ENCODE assay signal across 23 cellular contexts in the genomic region with DNA sequence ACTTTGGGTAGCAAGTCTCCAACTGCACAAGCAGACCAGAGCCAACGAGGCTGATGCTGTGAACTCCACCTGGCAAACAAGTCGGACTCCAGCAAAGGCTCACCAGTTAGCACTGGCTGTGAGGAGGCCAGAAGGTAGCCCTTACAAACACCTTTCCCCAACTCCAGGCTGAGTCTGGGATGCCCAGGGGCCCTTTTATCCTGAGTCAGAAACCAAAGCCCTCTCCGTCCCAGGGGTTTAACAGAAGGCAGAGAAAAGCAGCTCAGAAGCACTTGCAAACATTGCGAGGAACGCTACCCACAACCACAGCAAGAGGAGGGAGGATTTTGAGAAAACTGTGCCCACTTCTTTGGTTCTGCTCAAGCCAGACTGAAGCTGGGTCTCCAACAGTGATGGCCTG. TPM values are rescaled to one million over a fixed set of nuclear protein-coding genes. Genes with fewer than 3 reads are reported as not detected.
DNase-seq lines count a peak whose midpoint lies in the region; ATAC-seq and TF ChIP-seq lines count a peak whose summit lies in the region.
"Had no signal": no experiment of that assay in that cellular context is flagged by ENCODE, and none has a peak within 500 bp of the region (broad histone marks: within the 10 kb centered on the region; RNA-seq: fewer than 3 reads in every experiment).

No MANE protein-coding gene starts in this region.

- WGBS in upper lobe of left lung, 2 donors, result 88 to 90% methylated on average over 3 to 5 of the region's 5 CpGs

- ATAC-seq in left cardiac atrium, result no peak
- no peak for ATAC-seq in Right ventricle myocardium inferior
- ATAC-seq in left ventricle myocardium superior, result no peak
- no peak for ATAC-seq in upper lobe of left lung (ENCODE audit: low FRiP score in 2 of 2)
- ATAC-seq in HG02840 (IDR thresholded peaks at IDR 0.05; ENCODE audit: low FRiP score, unreplicated experiment), result no peak
- ATAC-seq: HepG2 had no signal

- no peak for TF ChIP-seq POLR2A in upper lobe of left lung (IDR thresholded peaks at IDR 0.05)

- H3K27ac ChIP-seq in osteoblast (ENCODE audit: low read depth, low read length) (no peak overlapping the region), upper lobe of left lung (peak overlapping the region in 3 of 4 donors; percentile 37 to 50 (median 46))
- H3K27ac ChIP-seq: C4-2B, SJCRH30, thoracic aorta had no signal

- intact Hi-C loops in left cardiac atrium (cut with DNase I), result no loop called here
- intact Hi-C loops in Right ventricle myocardium inferior (cut with DNase I), result no loop called here
- intact Hi-C loops in left ventricle myocardium superior (cut with micrococcal nuclease), result no loop called here

- peaks cover 32% of the 10 kb centered on the region for H3K4me1 ChIP-seq in osteoblast (ENCODE audit: insufficient read depth, low read length)
- peaks cover 25 to 56% (median 44%) of the 10 kb centered on the region in 4 donors for H3K4me1 ChIP-seq in upper lobe of left lung

- H3K36me3 ChIP-seq in osteoblast (ENCODE audit: insufficient read depth, low read length) (peaks cover 2% of the 10 kb centered on the region), upper lobe of left lung (no peaks in the 10 kb centered on the region)
- H3K36me3 ChIP-seq: SJCRH30, thoracic aorta had no signal

- no peak overlapping the region for H3K4me3 ChIP-seq in osteoblast (ENCODE audit: insufficient read depth, low read length)
- no peak overlapping the region for H3K4me3 ChIP-seq in upper lobe of left lung
- H3K4me3 ChIP-seq: SJCRH30, thoracic aorta had no signal

- TF ChIP-seq CTCF in osteoblast (IDR thresholded peaks at IDR 0.05; ENCODE audit: extremely low read depth, low read depth, low read length) (no peak), upper lobe of left lung (IDR thresholded peaks at IDR 0.05) (no peak)

- DNase-seq in left cardiac atrium (peak; percentile 7), Right ventricle myocardium inferior (ENCODE audit: missing footprints) (no peak), left ventricle myocardium superior (peak; percentile 15), osteoblast (ENCODE audit: insufficient read length, low spot score, missing footprints) (peak; percentile 51), upper lobe of left lung (no peak), SW480 (ENCODE audit: low spot score) (no peak), NCI-H1436 (lab: John Stamatoyannopoulos, UW) (no peak)
- DNase-seq: ACHN; activated CD4-positive, alpha-beta T cell treated with anti-CD3 and anti-CD28 coated beads, Interleukin-2, amount 50 U/mL, for 48 hours; activated gamma-delta T cell; activated T-cell treated with anti-CD3 and anti-CD28 coated beads for 4 hours; HFFc6; midbrain; NCI-H1417; NCI-H748 treated with DMSO at 0.1 percent for 48 hours; retina; SJCRH30; stimulated activated CD4-positive, alpha-beta T cell treated with anti-CD3 and anti-CD28 coated beads, Interleukin-12 subunit alpha, Interleukin-12 subunit beta, amount 100 ng/mL, for 4 hours; T-helper 2 cell had no signal

- H3K27me3 ChIP-seq in osteoblast (ENCODE audit: insufficient read depth, low read length) (no peaks in the 10 kb centered on the region), upper lobe of left lung (no peaks in the 10 kb centered on the region)
- H3K27me3 ChIP-seq: SJCRH30 had no signal

- H2AFZ ChIP-seq in osteoblast (ENCODE audit: low read length), result no peak overlapping the region

- peaks cover 75% of the 10 kb centered on the region for H3K79me2 ChIP-seq in osteoblast (ENCODE audit: insufficient read depth, low read length)

- H3K4me2 ChIP-seq in osteoblast (ENCODE audit: insufficient read depth, low read length), result no peak overlapping the region

- peaks cover 49% of the 10 kb centered on the region for H4K20me1 ChIP-seq in osteoblast (ENCODE audit: insufficient read depth, low read length)

- no peak for TF ChIP-seq EP300 in upper lobe of left lung (IDR thresholded peaks at IDR 0.05)

- H3K9me3 ChIP-seq in osteoblast (ENCODE audit: low read depth, low read length) (no peaks in the 10 kb centered on the region), upper lobe of left lung (no peaks in the 10 kb centered on the region)
- H3K9me3 ChIP-seq: SJCRH30, thoracic aorta had no signal

RNA-seq across cellular contexts. Expression of a gene that starts 25.0 kb away (rescaled TPM):
- total RNA-seq in left cardiac atrium (10 to 100 TPM; 38.3 to 45.5 TPM), Right ventricle myocardium inferior (49.1 TPM), left ventricle myocardium superior (55.0 TPM), osteoblast (21.0 and 22.4 TPM in 2 replicates), upper lobe of left lung (100 to 1,000 TPM in 1 of 6 donors, 10 to 100 TPM in 5; 33.3 to 119 (median 54.4) TPM)

RNA-seq across cellular contexts. Expression of a gene that starts 57.8 kb away (rescaled TPM):
- total RNA-seq in left cardiac atrium (10 to 100 TPM; 54.1 to 60.9 TPM), Right ventricle myocardium inferior (74.2 TPM), left ventricle myocardium superior (77.6 TPM), osteoblast (51.9 and 58.6 TPM in 2 replicates), upper lobe of left lung (10 to 100 TPM; 36.4 to 99.7 (median 72.5) TPM)

Comparison
In these comparisons a context has a peak if more than half of its experiments do, and no peak if none do; other contexts are left out.
1. DNase-seq: peak in left cardiac atrium (single experiment), left ventricle myocardium superior (single experiment) and osteoblast (single experiment); none in Right ventricle myocardium inferior (single experiment), upper lobe of left lung (0 of 2), SW480 (single experiment) and NCI-H1436 (single experiment).